In genomic region chr5:179607449-179607931, GRCh38 we compare ENCODE assay signal across 9 cellular contexts. TPM values are rescaled to one million over a fixed set of nuclear protein-coding genes. Genes with fewer than 3 reads are reported as not detected.
A peak's percentile ranks its signal among the peaks of the same experiment; 100 is the strongest.
DNase-seq lines count a peak whose midpoint lies in the region; ATAC-seq and TF ChIP-seq lines count a peak whose summit lies in the region.
"Had no signal": no experiment of that assay in that cellular context is flagged by ENCODE, and none has a peak within 500 bp of the region (broad histone marks: within the 10 kb centered on the region; RNA-seq: fewer than 3 reads in every experiment).

No MANE protein-coding gene starts in this region.

- no peak overlapping the region for H3K27ac ChIP-seq in CD4-positive, alpha-beta T cell (ENCODE audit: low read depth, low read length)
- H3K27ac ChIP-seq in endodermal cell (ENCODE audit: low read depth, low read length), result peak overlapping the region; percentile 76
- peak overlapping the region; percentile 41 for H3K27ac ChIP-seq in neutrophil

- peak in 1 of 10 experiments; percentile 14 for DNase-seq in CD4-positive, alpha-beta T cell
- peak; percentile 69 for DNase-seq in NCI-H446 treated with DMSO at 0.1 percent for 48 hours (lab: John Stamatoyannopoulos, UW)
- peak; percentile 53 for DNase-seq in endodermal cell
- DNase-seq in NCI-H2029 (lab: John Stamatoyannopoulos, UW), result no peak
- DNase-seq in NCI-H187 (lab: John Stamatoyannopoulos, UW), result no peak
- no peak for DNase-seq in effector CD4-positive, alpha-beta T cell
- DNase-seq: cortex of kidney had no signal

- no peak overlapping the region for H3K9ac ChIP-seq in endodermal cell (ENCODE audit: extremely low read depth, low read length, poor library complexity, severe bottlenecking)

- no peak for ATAC-seq in CD4-positive, alpha-beta T cell (ENCODE audit: poor library complexity)
- ATAC-seq in HG03095 (IDR thresholded peaks at IDR 0.05; ENCODE audit: unreplicated experiment), result no peak

- no peaks in the 10 kb centered on the region for H3K4me1 ChIP-seq in endodermal cell (ENCODE audit: control insufficient read depth, insufficient read depth, low read length)
- H3K4me1 ChIP-seq in neutrophil (ENCODE audit: control insufficient read depth in 1 of 2, insufficient read depth in 1 of 2, low read depth in 1 of 2, low read length in 1 of 2), result peaks cover 16 to 18% of the 10 kb centered on the region in 2 experiments

- no peaks in the 10 kb centered on the region for H3K27me3 Mint-ChIP-seq in CD4-positive, alpha-beta T cell
- no peaks in the 10 kb centered on the region for H3K27me3 Mint-ChIP-seq in endodermal cell (ENCODE audit: insufficient read depth)

- H3K36me3 Mint-ChIP-seq in CD4-positive, alpha-beta T cell (ENCODE audit: low read depth), result peaks cover 70% of the 10 kb centered on the region
- peaks cover 60% of the 10 kb centered on the region for H3K36me3 Mint-ChIP-seq in endodermal cell (ENCODE audit: low read depth)

- H3K4me3 Mint-ChIP-seq in CD4-positive, alpha-beta T cell, result no peak overlapping the region
- H3K4me3 Mint-ChIP-seq in endodermal cell, result no peak overlapping the region

- H3K27me3 ChIP-seq in CD4-positive, alpha-beta T cell (ENCODE audit: control insufficient read depth, insufficient read depth, low read length), result no peaks in the 10 kb centered on the region
- no peaks in the 10 kb centered on the region for H3K27me3 ChIP-seq in endodermal cell (ENCODE audit: control insufficient read depth, insufficient read depth, low read length, poor library complexity, severe bottlenecking)
- H3K27me3 ChIP-seq in neutrophil, result no peaks in the 10 kb centered on the region

- TF ChIP-seq CTCF in CD4-positive, alpha-beta T cell (IDR thresholded peaks at IDR 0.05), result no peak
- no peak for TF ChIP-seq CTCF in endodermal cell (conservative IDR thresholded peaks at IDR 0.05)
- TF ChIP-seq CTCF in neutrophil (IDR thresholded peaks at IDR 0.05), result no peak

- WGBS in endodermal cell (ENCODE audit: insufficient coverage in 1 of 2, insufficient read length in 1 of 2), 2 experiments, result 75 to 88% methylated on average over 3 to 10 of the region's 10 CpGs

- POLR2A ChIA-PET in CD4-positive, alpha-beta T cell (lab: Charles Lee), result interaction anchor here (1.3 to 14.8 kb wide), 4 partner anchors 9 to 57 kb away, joined by 4 to 226 read pairs (median 9); partner anchors contain the start of genes HNRNPH1 and RUFY1

- H3K36me3 ChIP-seq in endodermal cell (ENCODE audit: control insufficient read depth, insufficient read depth, low read length) (peaks cover 52% of the 10 kb centered on the region), neutrophil (peaks cover 92% of the 10 kb centered on the region)

- CTCF ChIA-PET in CD4-positive, alpha-beta T cell (lab: Charles Lee), result interaction anchor here (0.8 to 1.4 kb wide), 2 partner anchors 16 to 25 kb away, joined by 4 to 6 read pairs; partner anchors contain the start of gene HNRNPH1

- H3K9me3 Mint-ChIP-seq in CD4-positive, alpha-beta T cell, result no peaks in the 10 kb centered on the region
- H3K9me3 Mint-ChIP-seq in endodermal cell, result no peaks in the 10 kb centered on the region

- no peak overlapping the region for H3K4me3 ChIP-seq in endodermal cell (ENCODE audit: low read length)
- no peak overlapping the region for H3K4me3 ChIP-seq in neutrophil (ENCODE audit: low read depth in 1 of 2, low read length in 1 of 2)

- H3K27ac Mint-ChIP-seq in CD4-positive, alpha-beta T cell, result peak overlapping the region; percentile 78
- H3K27ac Mint-ChIP-seq in endodermal cell, result peak overlapping the region; percentile 65

- intact Hi-C loops in CD4-positive, alpha-beta T cell (cut with DNase I, micrococcal nuclease), result no loop called here

- peaks cover 43% of the 10 kb centered on the region for H3K4me1 Mint-ChIP-seq in CD4-positive, alpha-beta T cell (ENCODE audit: low read depth)
- no peaks in the 10 kb centered on the region for H3K4me1 Mint-ChIP-seq in endodermal cell

- no peaks in the 10 kb centered on the region for H3K9me3 ChIP-seq in CD4-positive, alpha-beta T cell (ENCODE audit: control insufficient read depth, low read length)
- no peaks in the 10 kb centered on the region for H3K9me3 ChIP-seq in endodermal cell (ENCODE audit: control insufficient read depth, low read length)
- H3K9me3 ChIP-seq in neutrophil, result no peaks in the 10 kb centered on the region

RNA-seq across cellular contexts. Expression of gene HNRNPH1, which starts 16.0 kb away (rescaled TPM):
- total RNA-seq in CD4-positive, alpha-beta T cell, result 1,000 to 10,000 TPM; 2,404 to 2,435 TPM
- 100 to 1,000 TPM; 801 to 885 TPM for total RNA-seq in endodermal cell
- 714 TPM for polyA plus RNA-seq in endodermal cell (2013, experiment 1 of 2)
- polyA plus RNA-seq in endodermal cell (2013, experiment 2 of 2), result 560 TPM

RNA-seq across cellular contexts. Expression of gene RUFY1, which starts 57.1 kb away (rescaled TPM):
- total RNA-seq in CD4-positive, alpha-beta T cell, result 10 to 100 TPM; 19.5 to 21.8 TPM
- total RNA-seq in endodermal cell, result 10 to 100 TPM; 45.7 to 74.0 TPM
- 49.4 TPM for polyA plus RNA-seq in endodermal cell (2013, experiment 1 of 2)
- polyA plus RNA-seq in endodermal cell (2013, experiment 2 of 2), result 42.9 TPM

Comparison
In these comparisons a context has a peak if more than half of its experiments do, and no peak if none do; other contexts are left out.
1. DNase-seq: peak in NCI-H446 treated with DMSO at 0.1 percent for 48 hours (single experiment) and endodermal cell (single experiment); none in NCI-H2029 (single experiment), NCI-H187 (0 of 2) and effector CD4-positive, alpha-beta T cell (single experiment).